Comparison of ENCODE assay signal across 10 cellular contexts in genomic region chr11:132610791-132611190, GRCh38.
"Had no signal": no experiment of that assay in that cellular context is flagged by ENCODE, and none has a peak within 500 bp of the region (broad histone marks: within the 10 kb centered on the region; RNA-seq: fewer than 3 reads in every experiment).

No MANE protein-coding gene starts in this region.

- H3K27ac Mint-ChIP-seq: HFFc6 had no signal

- DNase-seq: GOT3, H7, HFFc6, KG1 had no signal

- H3K9ac ChIP-seq: GM23248 had no signal

- H3K9me3 Mint-ChIP-seq: HFFc6 had no signal

- H3K9me3 ChIP-seq: HAP-1 had no signal

- H2AFZ ChIP-seq: GM23248 had no signal

- H3K4me3 Mint-ChIP-seq: HFFc6 had no signal

- H3K27ac ChIP-seq: GM23248, HL-60 had no signal

- H3K4me1 ChIP-seq: HAP-1 had no signal

- H3K4me3 ChIP-seq: GM23248, HAP-1, K562 had no signal

- FAIRE-seq: HepG2, K562 had no signal

- ATAC-seq: HCT116, HepG2, K562 had no signal

- H3K36me3 ChIP-seq: HAP-1 had no signal
